8 cellular contexts compared by ENCODE assay signal in the genomic region with DNA sequence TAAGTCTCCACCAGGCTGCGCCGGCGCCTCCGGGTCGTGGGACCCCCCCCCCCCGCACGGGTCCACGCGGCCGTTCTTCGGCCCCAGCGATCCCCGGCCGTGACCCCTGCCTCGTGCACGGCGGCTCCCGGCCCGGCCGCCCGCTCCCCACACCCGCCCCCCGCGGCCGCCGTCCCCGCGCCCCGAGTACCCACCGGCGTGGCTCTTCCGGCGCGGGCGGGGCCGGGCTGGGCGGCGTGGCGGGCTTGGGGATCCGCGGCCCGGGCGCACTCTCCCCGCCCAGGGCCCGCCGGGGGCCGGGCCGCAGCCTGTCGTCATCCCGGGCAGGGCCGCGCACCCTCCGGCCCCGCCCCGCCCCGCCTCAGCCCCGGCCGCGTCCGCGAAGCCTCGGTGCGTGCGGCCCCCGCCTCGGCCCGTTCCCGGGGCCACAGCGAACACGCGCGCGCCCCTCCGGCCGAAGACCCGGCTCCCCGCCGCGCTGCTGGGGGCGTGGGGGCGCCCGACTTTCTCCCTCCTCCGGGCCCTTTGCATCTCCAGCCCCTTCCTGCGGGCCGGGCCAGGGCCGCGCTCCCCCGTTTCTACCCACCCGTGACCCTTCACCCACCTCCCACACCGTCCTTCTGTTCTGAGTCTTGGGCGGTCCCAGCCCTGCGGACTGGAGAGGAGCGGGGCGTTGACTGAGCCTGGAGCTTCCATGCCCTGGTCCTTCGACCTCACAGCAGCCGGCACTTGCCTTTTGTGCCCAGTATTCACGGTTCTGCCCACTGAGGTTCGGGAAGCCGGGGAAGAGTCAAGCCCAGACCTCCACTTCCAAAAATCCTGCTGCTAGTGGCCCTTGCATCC. TPM values are rescaled to one million over a fixed set of nuclear protein-coding genes. Genes with fewer than 3 reads are reported as not detected.
DNase-seq lines count a peak whose midpoint lies in the region; ATAC-seq lines count a peak whose summit lies in the region.

No MANE protein-coding gene starts in this region.

- H3K36me3 Mint-ChIP-seq in stimulated activated effector memory CD8-positive, alpha-beta T cell treated with anti-CD3 and anti-CD28 coated beads, Interleukin-12 subunit alpha, Interleukin-12 subunit beta, amount 100 ng/mL, for 72 hours: peaks cover 11% of the 10 kb centered on the region

- peak overlapping the region; percentile 63 for H3K27ac Mint-ChIP-seq in stimulated activated effector memory CD8-positive, alpha-beta T cell treated with anti-CD3 and anti-CD28 coated beads, Interleukin-12 subunit alpha, Interleukin-12 subunit beta, amount 100 ng/mL, for 72 hours

- in situ Hi-C loops in SK-MEL-5 (cut with HindIII; ENCODE audit: low pct_unique_long_range_greater_than_20kb, low sequenced_read_pairs): no loop called here

- no peaks in the 10 kb centered on the region for H3K9me3 Mint-ChIP-seq in stimulated activated effector memory CD8-positive, alpha-beta T cell treated with anti-CD3 and anti-CD28 coated beads, Interleukin-12 subunit alpha, Interleukin-12 subunit beta, amount 100 ng/mL, for 72 hours

- DNase-seq in NOMO-1 (lab: John Stamatoyannopoulos, UW; ENCODE audit: unreplicated experiment in 2 of 2) (peak; percentile 36 to 63), NOMO-1 treated with dmso at 0.1 percent for 144 hours (lab: John Stamatoyannopoulos, UW; ENCODE audit: unreplicated experiment) (no peak), SK-MEL-5 (ENCODE audit: low read depth, low spot score) (peak; percentile 45), caudate nucleus (lab: John Stamatoyannopoulos, UW) (peak in 11 of 61 donors; percentile 8 to 55 (median 31)), kidney glomerular epithelial cell (lab: John Stamatoyannopoulos, UW) (peak; percentile 19), SKM-1 treated with dmso at 0.1 percent for 144 hours (lab: John Stamatoyannopoulos, UW; ENCODE audit: unreplicated experiment) (no peak)
- DNase-seq in stimulated activated effector memory CD8-positive, alpha-beta T cell treated with anti-CD3 and anti-CD28 coated beads, Interleukin-12 subunit alpha, Interleukin-12 subunit beta, amount 100 ng/mL, for 72 hours (ENCODE audit: low spot score in 2 of 2): peak; percentile 54 to 64

- peaks cover 31% of the 10 kb centered on the region for H3K4me1 Mint-ChIP-seq in stimulated activated effector memory CD8-positive, alpha-beta T cell treated with anti-CD3 and anti-CD28 coated beads, Interleukin-12 subunit alpha, Interleukin-12 subunit beta, amount 100 ng/mL, for 72 hours

- ATAC-seq in HG02852 (IDR thresholded peaks at IDR 0.05; ENCODE audit: unreplicated experiment): peak; percentile 43
- peak; percentile 81 for ATAC-seq in stimulated activated effector memory CD8-positive, alpha-beta T cell treated with anti-CD3 and anti-CD28 coated beads, Interleukin-12 subunit alpha, Interleukin-12 subunit beta, amount 100 ng/mL, for 72 hours

- peak overlapping the region; percentile 58 for H3K27ac ChIP-seq in caudate nucleus (ENCODE audit: low read depth, low read length)

- peak overlapping the region; percentile 80 for H3K4me3 Mint-ChIP-seq in stimulated activated effector memory CD8-positive, alpha-beta T cell treated with anti-CD3 and anti-CD28 coated beads, Interleukin-12 subunit alpha, Interleukin-12 subunit beta, amount 100 ng/mL, for 72 hours

RNA-seq across cellular contexts. Expression of a gene that starts 0.9 kb away (rescaled TPM):
- total RNA-seq in SK-MEL-5 (2014; rRNA removed; shearing (Covaris generic)): 48.6 and 54.6 TPM in 2 replicates
- 92.3 and 106 TPM in 2 replicates for polyA plus RNA-seq in SK-MEL-5 (2015; cell fraction: cytosol; rRNA removed)
- 81.5 and 85.4 TPM in 2 replicates for polyA plus RNA-seq in SK-MEL-5 (2015; cell fraction: nucleus; rRNA removed)

RNA-seq across cellular contexts. Expression of a gene that starts 24.8 kb away (rescaled TPM):
- total RNA-seq in SK-MEL-5 (2014; rRNA removed; shearing (Covaris generic)): 33.7 and 41.5 TPM in 2 replicates
- polyA plus RNA-seq in SK-MEL-5 (2015; cell fraction: cytosol; rRNA removed): 37.3 and 37.8 TPM in 2 replicates
- 55.3 and 68.9 TPM in 2 replicates for polyA plus RNA-seq in SK-MEL-5 (2015; cell fraction: nucleus; rRNA removed)

RNA-seq across cellular contexts. Expression of a gene that starts 35.6 kb away (rescaled TPM):
- 80.7 and 87.1 TPM in 2 replicates for total RNA-seq in SK-MEL-5 (2014; rRNA removed; shearing (Covaris generic))
- polyA plus RNA-seq in SK-MEL-5 (2015; cell fraction: cytosol; rRNA removed): 57.1 and 76.6 TPM in 2 replicates
- polyA plus RNA-seq in SK-MEL-5 (2015; cell fraction: nucleus; rRNA removed): 14.3 and 14.8 TPM in 2 replicates

Comparison
In these comparisons a context has a peak if more than half of its experiments do, and no peak if none do; other contexts are left out.
1. DNase-seq: peak in NOMO-1 (2 of 2), SK-MEL-5 (single experiment), kidney glomerular epithelial cell (single experiment) and stimulated activated effector memory CD8-positive, alpha-beta T cell treated with anti-CD3 and anti-CD28 coated beads, Interleukin-12 subunit alpha, Interleukin-12 subunit beta, amount 100 ng/mL, for 72 hours (2 of 2); none in NOMO-1 treated with dmso at 0.1 percent for 144 hours (single experiment) and SKM-1 treated with dmso at 0.1 percent for 144 hours (single experiment).